Comparison of ENCODE assay signal across 10 cellular contexts in genomic region chr6:168440520-168441433, GRCh38. TPM values are rescaled to one million over a fixed set of nuclear protein-coding genes. Genes with fewer than 3 reads are reported as not detected.
DNase-seq lines count a peak whose midpoint lies in the region; ATAC-seq and TF ChIP-seq lines count a peak whose summit lies in the region.
"Had no signal": no experiment of that assay in that cellular context is flagged by ENCODE, and none has a peak within 500 bp of the region (broad histone marks: within the 10 kb centered on the region; RNA-seq: fewer than 3 reads in every experiment).

TSS of gene SMOC2 (plus strand) at chr6:168441184. CDS start at chr6:168441371, 187 bp downstream.

- no peak within 1 kb of the TSS for H2AK5ac ChIP-seq in mesenchymal stem cell (ENCODE audit: low read length, severe bottlenecking)

- no peak within 1 kb of the TSS for H2BK15ac ChIP-seq in mesenchymal stem cell (ENCODE audit: low read depth, poor library complexity, severe bottlenecking)

- H3K27me3 ChIP-seq in dorsolateral prefrontal cortex (peaks cover 4 to 79% (median 53%) of the 10 kb centered on the region in 45 donors), mesenchymal stem cell (ENCODE audit: control insufficient read depth in 1 of 2, insufficient read depth in 1 of 2, low read length in 2 of 2) (peaks cover 71 to 76% of the 10 kb centered on the region in 2 experiments), thyroid gland (no peaks in the 10 kb centered on the region)

- no peak within 1 kb of the TSS for H3K4ac ChIP-seq in mesenchymal stem cell (ENCODE audit: low read depth in 1 of 2, low read length in 2 of 2)

- H3K23ac ChIP-seq in mesenchymal stem cell (ENCODE audit: low read length in 2 of 2), result no peak within 1 kb of the TSS

- no peak for TF ChIP-seq CTCF in dorsolateral prefrontal cortex (IDR thresholded peaks at IDR 0.05 in 54 of 56, conservative IDR thresholded peaks at IDR 0.05 in 2 of 56; ENCODE audit: low read depth in 1 of 56, partially characterized antibody in 56 of 56)
- peak in 2 of 6 experiments; percentile 8 to 12 for TF ChIP-seq CTCF in thyroid gland (IDR thresholded peaks at IDR 0.05)

- no peak within 1 kb of the TSS for H3K14ac ChIP-seq in mesenchymal stem cell (ENCODE audit: low read length in 2 of 2)

- H2AFZ ChIP-seq in mesenchymal stem cell (ENCODE audit: low read depth, low read length), result no peak within 1 kb of the TSS
- H2AFZ ChIP-seq: PC-9 had no signal

- peak within 1 kb of the TSS in 58 of 59 donors; percentile 5 to 66 (median 51) for H3K4me3 ChIP-seq in dorsolateral prefrontal cortex
- H3K4me3 ChIP-seq in mesenchymal stem cell (ENCODE audit: insufficient read depth in 1 of 2, low read depth in 1 of 2, low read length in 2 of 2), result peak within 1 kb of the TSS; percentile 35 to 69
- peak within 1 kb of the TSS in 2 of 3 donors; percentile 23 to 67 for H3K4me3 ChIP-seq in thyroid gland (replicated peaks in 1 of 3)
- H3K4me3 ChIP-seq: PC-9 had no signal

- H3K4me1 Mint-ChIP-seq in activated naive CD8-positive, alpha-beta T cell treated with anti-CD3 and anti-CD28 coated beads, Interleukin-2, amount 50 U/mL, for 24 hours, result no peaks in the 10 kb centered on the region

- 7% methylated on average over 69 of the region's 81 CpGs for WGBS in mesenchymal stem cell
- WGBS in thyroid gland, 2 donors, result 15 to 21% methylated on average over 18 of the region's 81 CpGs

- H3K4me1 ChIP-seq in mesenchymal stem cell (ENCODE audit: control insufficient read depth, insufficient read depth, low read depth, low read length) (peaks cover 18% of the 10 kb centered on the region), thyroid gland (peaks cover 12 to 25% of the 10 kb centered on the region in 2 donors)

- TF ChIP-seq POLR2A in thyroid gland (IDR thresholded peaks at IDR 0.05), result peak in 1 of 2 donors; percentile 27

- no peaks in the 10 kb centered on the region for H3K9me3 Mint-ChIP-seq in activated naive CD8-positive, alpha-beta T cell treated with anti-CD3 and anti-CD28 coated beads, Interleukin-2, amount 50 U/mL, for 24 hours

- H3K9ac ChIP-seq in mesenchymal stem cell (ENCODE audit: low read length), result no peak within 1 kb of the TSS

- H3K9me3 ChIP-seq in mesenchymal stem cell (ENCODE audit: control insufficient read depth, low read length), result no peaks in the 10 kb centered on the region
- no peaks in the 10 kb centered on the region for H3K9me3 ChIP-seq in thyroid gland

- no peaks in the 10 kb centered on the region for H3K36me3 Mint-ChIP-seq in activated naive CD8-positive, alpha-beta T cell treated with anti-CD3 and anti-CD28 coated beads, Interleukin-2, amount 50 U/mL, for 24 hours (ENCODE audit: low read depth)

- no peak within 1 kb of the TSS for H2BK120ac ChIP-seq in mesenchymal stem cell (ENCODE audit: low read depth, low read length)

- intact Hi-C loops in dorsolateral prefrontal cortex (cut with DNase I) (no loop called here), thyroid gland (cut with DNase I) (no loop called here)

- peaks cover 30% of the 10 kb centered on the region for H3K27me3 Mint-ChIP-seq in activated naive CD8-positive, alpha-beta T cell treated with anti-CD3 and anti-CD28 coated beads, Interleukin-2, amount 50 U/mL, for 24 hours

- no peak within 1 kb of the TSS for H2BK12ac ChIP-seq in mesenchymal stem cell (ENCODE audit: low read length in 2 of 2)

- no peak within 1 kb of the TSS for H3K27ac Mint-ChIP-seq in activated naive CD8-positive, alpha-beta T cell treated with anti-CD3 and anti-CD28 coated beads, Interleukin-2, amount 50 U/mL, for 24 hours

- H3K4me3 Mint-ChIP-seq in activated naive CD8-positive, alpha-beta T cell treated with anti-CD3 and anti-CD28 coated beads, Interleukin-2, amount 50 U/mL, for 24 hours, result no peak within 1 kb of the TSS

- H4K8ac ChIP-seq in mesenchymal stem cell (ENCODE audit: low read length), result no peak within 1 kb of the TSS

- H2BK5ac ChIP-seq in mesenchymal stem cell (ENCODE audit: low read depth, low read length, poor library complexity, severe bottlenecking), result no peak within 1 kb of the TSS

- H3K36me3 ChIP-seq in mesenchymal stem cell (ENCODE audit: control insufficient read depth in 1 of 2, insufficient read depth in 2 of 2, low read depth in 1 of 2, low read length in 2 of 2) (no peaks in the 10 kb centered on the region), thyroid gland (no peaks in the 10 kb centered on the region)

- ATAC-seq in activated naive CD8-positive, alpha-beta T cell treated with anti-CD3 and anti-CD28 coated beads, Interleukin-2, amount 50 U/mL, for 24 hours, result no peak
- ATAC-seq in GM19035 (IDR thresholded peaks at IDR 0.05; ENCODE audit: unreplicated experiment), result no peak

- H3K79me1 ChIP-seq in mesenchymal stem cell (replicated peaks; ENCODE audit: low read length, poor library complexity, severe bottlenecking), result no peaks in the 10 kb centered on the region

- peak within 1 kb of the TSS; percentile 79 for H3K4me2 ChIP-seq in mesenchymal stem cell (ENCODE audit: low read length, poor library complexity, severe bottlenecking)
- H3K4me2 ChIP-seq: PC-9 had no signal

- no peak within 1 kb of the TSS for H3K27ac ChIP-seq in dorsolateral prefrontal cortex
- H3K27ac ChIP-seq in mesenchymal stem cell (ENCODE audit: low read length, poor library complexity, severe bottlenecking), result no peak within 1 kb of the TSS
- peak within 1 kb of the TSS in 1 of 3 donors; percentile 67 for H3K27ac ChIP-seq in thyroid gland
- H3K27ac ChIP-seq: PC-9 had no signal

- H4K91ac ChIP-seq in mesenchymal stem cell (ENCODE audit: low read length), result no peak within 1 kb of the TSS

- H3K18ac ChIP-seq in mesenchymal stem cell (ENCODE audit: low read depth in 1 of 2, low read length in 2 of 2), result no peak within 1 kb of the TSS

- DNase-seq in NCI-H146 treated with DMSO at 0.1 percent for 48 hours (lab: John Stamatoyannopoulos, UW; ENCODE audit: unreplicated experiment) (peak; percentile 66), dorsolateral prefrontal cortex (no peak), mesenchymal stem cell (no peak), thyroid gland (peak; percentile 58 to 60), islet precursor cell (no peak)
- DNase-seq in activated naive CD8-positive, alpha-beta T cell treated with anti-CD3 and anti-CD28 coated beads, Interleukin-2, amount 50 U/mL, for 24 hours, result no peak
- DNase-seq: foreskin melanocyte; PC-9; stimulated activated CD4-positive, alpha-beta T cell treated with anti-CD3 and anti-CD28 coated beads, Interleukin-2, amount 100 ng/mL, for 48 hours had no signal

RNA-seq across cellular contexts. Expression of gene SMOC2, which starts in this region (rescaled TPM):
- total RNA-seq in dorsolateral prefrontal cortex (10 to 100 TPM in 2 of 120 experiments, 1 to 10 TPM in 117, under 1 TPM in 1; 0.79 to 10.5 (median 3.8) TPM), thyroid gland (10 to 100 TPM in 3 of 4 donors, 1 to 10 TPM in 1; 9.0 to 25.7 (median 15.2) TPM)
- polyA plus RNA-seq in mesenchymal stem cell (2013, experiment 1 of 2), result 0.01 TPM
- not detected for polyA plus RNA-seq in mesenchymal stem cell (2013, experiment 2 of 2)
- total RNA-seq: PC-9 had no signal

Comparison
In these comparisons a context has a peak if more than half of its experiments do, and no peak if none do; other contexts are left out.
1. DNase-seq: peak in NCI-H146 treated with DMSO at 0.1 percent for 48 hours (single experiment) and thyroid gland (2 of 2); none in dorsolateral prefrontal cortex (0 of 10), mesenchymal stem cell (single experiment), islet precursor cell (single experiment) and activated naive CD8-positive, alpha-beta T cell treated with anti-CD3 and anti-CD28 coated beads, Interleukin-2, amount 50 U/mL, for 24 hours (single experiment).
2. Peak in every context shown above with its lines, with median percentiles within 50 percentile points of each other: H3K4me3 ChIP-seq.